ENCODE assay signal across 1 cellular context in the genomic region with DNA sequence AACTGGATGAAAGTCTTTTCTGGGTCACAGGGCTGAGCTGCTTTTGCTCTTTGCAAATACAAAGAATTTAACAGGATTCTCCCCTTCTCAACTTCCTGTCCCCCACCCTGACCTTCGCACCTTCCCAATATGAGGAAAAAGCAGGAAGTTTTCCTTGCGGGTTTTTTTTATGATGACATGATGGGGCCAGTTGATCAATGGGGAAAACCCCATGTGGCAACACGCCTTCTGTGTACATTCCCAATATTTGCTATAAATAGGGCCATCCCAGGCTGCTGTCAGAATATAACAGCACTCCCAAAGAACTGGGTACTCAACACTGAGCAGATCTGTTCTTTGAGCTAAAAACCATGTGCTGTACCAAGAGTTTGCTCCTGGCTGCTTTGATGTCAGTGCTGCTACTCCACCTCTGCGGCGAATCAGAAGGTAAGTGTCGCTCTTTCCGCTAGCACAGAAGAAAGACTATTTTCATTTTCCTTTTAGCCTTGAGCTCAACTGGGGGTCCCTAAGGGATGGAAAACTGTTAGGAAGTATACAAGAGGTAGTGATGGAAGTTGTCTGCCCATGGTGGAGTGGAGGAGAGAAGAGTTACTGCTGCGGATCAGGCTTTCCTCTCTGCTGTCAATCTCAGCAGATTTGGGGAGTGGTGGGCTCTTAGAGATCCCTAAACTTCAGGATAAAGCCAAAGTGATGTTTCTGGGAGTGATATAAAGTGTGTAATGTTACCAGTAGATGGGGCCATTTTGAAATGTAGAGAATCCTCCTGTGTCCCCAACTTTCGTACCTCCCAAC.
A peak's percentile ranks its signal among the peaks of the same experiment; 100 is the strongest.
TF ChIP-seq lines count a peak whose summit lies in the region.

A gene with protein sequence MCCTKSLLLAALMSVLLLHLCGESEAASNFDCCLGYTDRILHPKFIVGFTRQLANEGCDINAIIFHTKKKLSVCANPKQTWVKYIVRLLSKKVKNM (plus strand): TSS at position 281 of the 792 bp plus-strand sequence. CDS start 70 bp downstream, at position 351.

TF ChIP-seq in HepG2, 621 proteins besides CTCF, POLR2A, EP300 and RAD21 (continued from another document):
- TF ChIP-seq, protein P1, sequence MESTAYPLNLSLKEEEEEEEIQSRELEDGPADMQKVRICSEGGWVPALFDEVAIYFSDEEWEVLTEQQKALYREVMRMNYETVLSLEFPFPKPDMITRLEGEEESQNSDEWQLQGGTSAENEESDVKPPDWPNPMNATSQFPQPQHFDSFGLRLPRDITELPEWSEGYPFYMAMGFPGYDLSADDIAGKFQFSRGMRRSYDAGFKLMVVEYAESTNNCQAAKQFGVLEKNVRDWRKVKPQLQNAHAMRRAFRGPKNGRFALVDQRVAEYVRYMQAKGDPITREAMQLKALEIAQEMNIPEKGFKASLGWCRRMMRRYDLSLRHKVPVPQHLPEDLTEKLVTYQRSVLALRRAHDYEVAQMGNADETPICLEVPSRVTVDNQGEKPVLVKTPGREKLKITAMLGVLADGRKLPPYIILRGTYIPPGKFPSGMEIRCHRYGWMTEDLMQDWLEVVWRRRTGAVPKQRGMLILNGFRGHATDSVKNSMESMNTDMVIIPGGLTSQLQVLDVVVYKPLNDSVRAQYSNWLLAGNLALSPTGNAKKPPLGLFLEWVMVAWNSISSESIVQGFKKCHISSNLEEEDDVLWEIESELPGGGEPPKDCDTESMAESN (CRISPR knock-in tag; conservative IDR thresholded peaks at IDR 0.05): peak; percentile 86
- TF ChIP-seq ZNF101 (CRISPR knock-in tag; IDR thresholded peaks at IDR 0.05; ENCODE audit: borderline replicate concordance, low read depth) (no peak), CCAR2 (optimal IDR thresholded peaks at IDR 0.05; ENCODE audit: low read depth, low read length) (no peak), ZNF329 (CRISPR knock-in tag; IDR thresholded peaks at IDR 0.05; ENCODE audit: low read depth) (no peak)
- TF ChIP-seq, protein P2, sequence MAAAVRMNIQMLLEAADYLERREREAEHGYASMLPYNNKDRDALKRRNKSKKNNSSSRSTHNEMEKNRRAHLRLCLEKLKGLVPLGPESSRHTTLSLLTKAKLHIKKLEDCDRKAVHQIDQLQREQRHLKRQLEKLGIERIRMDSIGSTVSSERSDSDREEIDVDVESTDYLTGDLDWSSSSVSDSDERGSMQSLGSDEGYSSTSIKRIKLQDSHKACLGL (CRISPR knock-in tag; IDR thresholded peaks at IDR 0.05): no peak
TF ChIP-seq in HepG2: peak in this region for 336.
